ENCODE assay signal across 8 cellular contexts in the genomic region with DNA sequence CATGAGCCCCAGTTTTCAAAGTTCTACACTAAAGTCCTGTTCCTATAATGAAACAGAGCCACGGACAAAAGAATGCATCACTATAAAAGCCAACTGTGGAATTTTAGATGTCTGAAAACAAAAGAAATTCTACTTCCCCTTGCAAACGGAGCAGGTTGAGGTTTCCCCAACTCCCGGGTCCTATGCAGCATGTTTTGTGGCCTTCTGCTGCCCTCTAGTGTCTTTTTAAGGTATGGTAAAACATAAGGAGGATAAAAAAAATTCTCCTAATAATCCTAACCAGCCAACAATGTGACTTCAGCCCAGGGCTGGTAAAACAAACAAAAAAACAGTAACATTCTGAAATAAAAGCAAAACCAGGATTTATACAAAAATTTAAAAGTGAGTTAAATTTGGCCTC.
A peak's percentile ranks its signal among the peaks of the same experiment; 100 is the strongest.
DNase-seq lines count a peak whose midpoint lies in the region; ATAC-seq, FAIRE-seq and TF ChIP-seq lines count a peak whose summit lies in the region.

No MANE protein-coding gene starts in this region.

- H4K20me1 ChIP-seq in MM.1S (ENCODE audit: insufficient read depth, low read length), result no peaks in the 10 kb centered on the region

- peak overlapping the region; percentile 13; the same call in 1 of the 2 replicates for H3K9ac ChIP-seq in MM.1S (ENCODE audit: low read length)

- TF ChIP-seq CTCF in MM.1S (IDR thresholded peaks at IDR 0.05; ENCODE audit: low read length) (peak; percentile 72), lung (IDR thresholded peaks at IDR 0.05; ENCODE audit: control extremely low read depth, extremely low read depth) (peak; percentile 31)

- H3K4me1 ChIP-seq in MM.1S (ENCODE audit: low read length) (peaks cover 22% of the 10 kb centered on the region), lung (ENCODE audit: control insufficient read depth in 2 of 2, insufficient read depth in 2 of 2, low read length in 2 of 2) (peaks cover 0 to 5% of the 10 kb centered on the region in 2 donors)

- H3K9me2 ChIP-seq in MM.1S (replicated peaks; ENCODE audit: insufficient read depth, low read length), result no peaks in the 10 kb centered on the region

- H3K4me3 ChIP-seq in MM.1S (ENCODE audit: low read length) (peak overlapping the region; percentile 50), lung (no peak overlapping the region)

- no peaks in the 10 kb centered on the region for H3K79me2 ChIP-seq in MM.1S (ENCODE audit: low read length)

- no peaks in the 10 kb centered on the region for H3K27me3 ChIP-seq in MM.1S (replicated peaks; ENCODE audit: insufficient read depth, low read length)
- H3K27me3 ChIP-seq in lung (ENCODE audit: control insufficient read depth, insufficient read depth), result no peaks in the 10 kb centered on the region

- peak overlapping the region; percentile 67 for H3K4me2 ChIP-seq in MM.1S (ENCODE audit: low read depth, low read length)

- no peak for TF ChIP-seq POLR2A in GM12891 (IDR thresholded peaks at IDR 0.05; ENCODE audit: low read depth, low read length)

- H3K36me3 ChIP-seq in MM.1S (replicated peaks; ENCODE audit: insufficient read depth, low read length) (no peaks in the 10 kb centered on the region), lung (ENCODE audit: control insufficient read depth in 2 of 2, insufficient read depth in 2 of 2, low read length in 2 of 2) (no peaks in the 10 kb centered on the region)

- ATAC-seq in HG02610 (IDR thresholded peaks at IDR 0.05; ENCODE audit: unreplicated experiment) (peak; percentile 87), lung (ENCODE audit: insufficient read depth, low FRiP score) (peak; percentile 79)

- WGBS in lung, 2 donors, result 0 to 2% methylated on average over 3 of the region's 3 CpGs

- FAIRE-seq in GM12891 (lab: Jason Lieb, UNC) (peak; percentile 66), urothelium cell line (lab: Jason Lieb, UNC) (no peak)

- peak; percentile 78 for DNase-seq in Ammon's horn (ENCODE audit: low spot score)
- peak; percentile 3 for DNase-seq in GM12891 (ENCODE audit: insufficient read length, low spot score)
- peak; percentile 71 for DNase-seq in MM.1S
- peak; percentile 47 to 58 for DNase-seq in SHP77 (lab: John Stamatoyannopoulos, UW)
- peak; percentile 46 for DNase-seq in dedifferentiated amniotic fluid mesenchymal stem cell (ENCODE audit: extremely low spot score)
- no peak for DNase-seq in lung (ENCODE audit: low spot score)
- peak; percentile 66 for DNase-seq in urothelium cell line (ENCODE audit: low spot score)

- H2AFZ ChIP-seq in MM.1S (ENCODE audit: low read length), result peak overlapping the region; percentile 33

- peak overlapping the region; percentile 13; the same call in 1 of the 2 replicates for H3K27ac ChIP-seq in MM.1S (ENCODE audit: low read length)
- no peak overlapping the region for H3K27ac ChIP-seq in lung (ENCODE audit: low read depth in 1 of 2, low read length in 1 of 2)

- no peaks in the 10 kb centered on the region for H3K9me3 ChIP-seq in MM.1S (replicated peaks; ENCODE audit: insufficient read depth, low read length)
- H3K9me3 ChIP-seq in lung (ENCODE audit: control insufficient read depth in 2 of 2, insufficient read depth in 1 of 2, low read length in 1 of 2), result peaks cover 0 to 3% of the 10 kb centered on the region in 2 donors

- H3F3A ChIP-seq in MM.1S (ENCODE audit: insufficient read depth, low read length), result peaks cover 13% of the 10 kb centered on the region

TF ChIP-seq in GM12891, 5 proteins besides CTCF, POLR2A, EP300 and RAD21:
- TF ChIP-seq PAX5 (IDR thresholded peaks at IDR 0.05; ENCODE audit: insufficient read depth, low read length, severe bottlenecking) (no peak), TAF1 (IDR thresholded peaks at IDR 0.05; ENCODE audit: low read depth, low read length) (no peak), SPI1 (IDR thresholded peaks at IDR 0.05; ENCODE audit: low read depth, low read length) (no peak), POU2F2 (IDR thresholded peaks at IDR 0.05; ENCODE audit: low read depth, low read length) (no peak), POLR2AphosphoS5 (IDR thresholded peaks at IDR 0.05; ENCODE audit: low read depth, low read length) (no peak)
